19 cellular contexts compared by ENCODE assay signal in the genomic region with DNA sequence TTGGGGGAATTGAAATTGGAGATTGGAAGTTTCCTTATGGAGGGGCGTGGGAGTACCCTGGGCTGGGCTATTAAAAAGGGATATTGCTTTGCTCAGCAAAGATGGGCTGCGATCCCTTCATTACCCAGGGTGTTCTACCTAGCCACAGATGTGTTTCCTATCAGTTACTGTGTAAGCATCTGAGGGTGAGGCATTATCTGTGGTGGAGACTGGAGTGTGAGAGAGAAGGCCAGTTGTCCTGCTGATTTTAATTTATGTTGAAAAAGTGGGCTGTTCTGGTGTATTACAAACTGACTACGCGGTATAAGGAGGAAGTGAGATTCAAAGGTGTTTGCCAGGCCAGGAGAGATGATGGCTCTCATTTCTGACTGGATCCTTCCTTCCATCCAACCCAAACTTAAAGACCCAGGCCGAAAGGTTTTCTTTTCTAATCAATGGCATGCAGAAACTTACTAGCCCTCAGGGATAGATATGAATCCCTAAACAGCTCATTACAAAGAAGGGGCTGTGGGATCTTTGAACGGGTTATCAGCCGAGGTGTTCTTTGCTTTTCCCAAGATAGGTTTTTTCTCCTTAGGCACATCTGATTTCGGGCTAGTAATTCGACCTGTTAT. TPM values are rescaled to one million over a fixed set of nuclear protein-coding genes. Genes with fewer than 3 reads are reported as not detected.
A peak's percentile ranks its signal among the peaks of the same experiment; 100 is the strongest.
DNase-seq lines count a peak whose midpoint lies in the region; ATAC-seq and TF ChIP-seq lines count a peak whose summit lies in the region.
"Had no signal": no experiment of that assay in that cellular context is flagged by ENCODE, and none has a peak within 500 bp of the region (broad histone marks: within the 10 kb centered on the region; RNA-seq: fewer than 3 reads in every experiment).

No MANE protein-coding gene starts in this region.

- DNase-seq in Caco-2 = no peak
- no peak for DNase-seq in PC-3
- no peak for DNase-seq in endothelial cell (ENCODE audit: low spot score)
- no peak for DNase-seq in neural progenitor cell (ENCODE audit: low spot score)
- no peak for DNase-seq in spleen
- DNase-seq: activated CD4-positive, alpha-beta T cell treated with anti-CD3 and anti-CD28 coated beads for 36 hours; activated effector memory CD4-positive, alpha-beta T cell treated with Interleukin-2 at 50 U/mL for 16 hours; foreskin melanocyte; left ventricle myocardium superior; MM.1S; NCI-H446; SHP77 treated with DMSO at 0.1 percent for 48 hours; upper lobe of left lung had no signal

- H3K79me2 ChIP-seq in PC-3 (ENCODE audit: low read length) (peaks cover 92% of the 10 kb centered on the region), neural progenitor cell (ENCODE audit: low read depth) (peaks cover 100% of the 10 kb centered on the region)

- H3K27ac ChIP-seq in PC-3 (ENCODE audit: low read length) (peak overlapping the region; percentile 92), neural progenitor cell (peak overlapping the region; percentile 77), spleen (no peak overlapping the region)
- H3K27ac ChIP-seq: C4-2B had no signal

- H4K20me1 ChIP-seq in PC-3 (ENCODE audit: low read length) (0 out of 2 replicates have a peak, but pooled peaks cover 9% of the 10 kb centered on the region), neural progenitor cell (ENCODE audit: low read depth) (peaks cover 67% of the 10 kb centered on the region)

- H2AFZ ChIP-seq in PC-3 (ENCODE audit: low read length) (no peak overlapping the region), neural progenitor cell (replicated peaks) (no peak overlapping the region)

- peaks cover 65% of the 10 kb centered on the region for H3K4me1 Mint-ChIP-seq in Caco-2 (ENCODE audit: low read depth, unreplicated experiment)
- peaks cover 80% of the 10 kb centered on the region for H3K4me1 Mint-ChIP-seq in endothelial cell (ENCODE audit: unreplicated experiment)
- peaks cover 86% of the 10 kb centered on the region for H3K4me1 Mint-ChIP-seq in neural progenitor cell

- no peaks in the 10 kb centered on the region for H3K9me2 ChIP-seq in PC-3 (replicated peaks; ENCODE audit: low read length)

- peaks cover 72% of the 10 kb centered on the region for H3K36me3 Mint-ChIP-seq in Caco-2 (ENCODE audit: insufficient read depth, unreplicated experiment)
- H3K36me3 Mint-ChIP-seq in endothelial cell (ENCODE audit: low read depth, unreplicated experiment) = peaks cover 13% of the 10 kb centered on the region
- H3K36me3 Mint-ChIP-seq in neural progenitor cell = peaks cover 5% of the 10 kb centered on the region

- POLR2A ChIA-PET in Caco-2 (lab: Charles Lee) (interaction anchor here (0.6 kb wide), 1 partner anchor 596 kb away, joined by 3 read pairs; no protein-coding TSS in a partner anchor), PC-3 (lab: Charles Lee; ENCODE audit: unreplicated experiment) (no interaction called here)

- TF ChIP-seq CTCF in Caco-2 (IDR thresholded peaks at IDR 0.05; ENCODE audit: insufficient read depth in 1 of 2, low read depth in 1 of 2, low read length in 1 of 2, severe bottlenecking in 1 of 2, unreplicated experiment in 1 of 2) (no peak), PC-3 (conservative IDR thresholded peaks at IDR 0.05; ENCODE audit: low read depth, low read length) (no peak), endothelial cell (IDR thresholded peaks at IDR 0.05; ENCODE audit: unreplicated experiment) (no peak), neural progenitor cell (IDR thresholded peaks at IDR 0.05) (no peak), spleen (IDR thresholded peaks at IDR 0.05 in 8 of 11, conservative IDR thresholded peaks at IDR 0.05 in 3 of 11) (no peak)

- peak overlapping the region; percentile 98 for H3K4me2 ChIP-seq in PC-3 (ENCODE audit: low read length)
- H3K4me2 ChIP-seq in neural progenitor cell = peak overlapping the region; percentile 94

- H3K4me1 ChIP-seq in Caco-2 = peaks cover 65% of the 10 kb centered on the region
- H3K4me1 ChIP-seq in PC-3 (ENCODE audit: insufficient read depth, low read length) = peaks cover 58% of the 10 kb centered on the region
- peaks cover 91% of the 10 kb centered on the region for H3K4me1 ChIP-seq in neural progenitor cell
- peaks cover 0 to 83% (median 35%) of the 10 kb centered on the region in 6 donors for H3K4me1 ChIP-seq in spleen

- CTCF ChIA-PET in Caco-2 (lab: Charles Lee) = no interaction called here
- CTCF ChIA-PET in PC-3 (lab: Charles Lee) = interaction anchor here (0.6 kb wide), 1 partner anchor 9 kb away, joined by 4 read pairs; no protein-coding TSS in a partner anchor

- no peak for TF ChIP-seq POLR2A in spleen (IDR thresholded peaks at IDR 0.05)

- H3K27ac Mint-ChIP-seq in Caco-2 (ENCODE audit: unreplicated experiment) = peak overlapping the region; percentile 56
- peak overlapping the region; percentile 16 for H3K27ac Mint-ChIP-seq in endothelial cell (ENCODE audit: unreplicated experiment)
- peak overlapping the region; percentile 73 for H3K27ac Mint-ChIP-seq in neural progenitor cell
- H3K27ac Mint-ChIP-seq: activated CD4-positive, alpha-beta T cell treated with anti-CD3 and anti-CD28 coated beads for 36 hours had no signal

- H3K9me3 ChIP-seq in Caco-2 (no peaks in the 10 kb centered on the region), PC-3 (ENCODE audit: low read length) (no peaks in the 10 kb centered on the region), neural progenitor cell (ENCODE audit: low read depth) (no peaks in the 10 kb centered on the region), spleen (no peaks in the 10 kb centered on the region)
- H3K9me3 ChIP-seq: HAP-1, upper lobe of left lung had no signal

- H3K4me3 Mint-ChIP-seq in Caco-2 (ENCODE audit: unreplicated experiment) = peak overlapping the region; percentile 7
- H3K4me3 Mint-ChIP-seq in endothelial cell (ENCODE audit: unreplicated experiment) = peak overlapping the region; percentile 9
- H3K4me3 Mint-ChIP-seq in neural progenitor cell = peak overlapping the region; percentile 76
- H3K4me3 Mint-ChIP-seq: activated CD4-positive, alpha-beta T cell treated with anti-CD3 and anti-CD28 coated beads for 36 hours; central memory CD8-positive, alpha-beta T cell had no signal

- no peak for ATAC-seq in PC-3
- no peak for ATAC-seq in GM19324 (IDR thresholded peaks at IDR 0.05; ENCODE audit: low FRiP score, unreplicated experiment)
- no peak for ATAC-seq in HG03097 (IDR thresholded peaks at IDR 0.05; ENCODE audit: low FRiP score, unreplicated experiment)
- ATAC-seq in GM18873 (IDR thresholded peaks at IDR 0.05; ENCODE audit: low FRiP score, unreplicated experiment) = no peak
- ATAC-seq: activated CD4-positive, alpha-beta T cell treated with anti-CD3 and anti-CD28 coated beads for 36 hours; left ventricle myocardium superior had no signal

- H3K27me3 Mint-ChIP-seq in Caco-2 (ENCODE audit: insufficient read depth, unreplicated experiment) (no peaks in the 10 kb centered on the region), endothelial cell (ENCODE audit: unreplicated experiment) (peaks cover 3% of the 10 kb centered on the region), neural progenitor cell (ENCODE audit: insufficient read depth, low read depth) (peaks cover 2% of the 10 kb centered on the region)
- H3K27me3 Mint-ChIP-seq: central memory CD8-positive, alpha-beta T cell had no signal

- H3F3A ChIP-seq in PC-3 (ENCODE audit: low read length, unreplicated experiment) = no peaks in the 10 kb centered on the region
- peaks cover 67% of the 10 kb centered on the region for H3F3A ChIP-seq in neural progenitor cell (ENCODE audit: low read depth)

- H3K27me3 ChIP-seq in Caco-2 (replicated peaks; ENCODE audit: control insufficient read depth, insufficient read depth, low read length) (no peaks in the 10 kb centered on the region), PC-3 (ENCODE audit: low read length) (no peaks in the 10 kb centered on the region), neural progenitor cell (no peaks in the 10 kb centered on the region), spleen (replicated peaks in 1 of 7) (peaks cover 0 to 40% (median 7%) of the 10 kb centered on the region in 7 donors)
- H3K27me3 ChIP-seq: upper lobe of left lung had no signal

- H3K9me3 Mint-ChIP-seq in Caco-2 (ENCODE audit: unreplicated experiment) (no peaks in the 10 kb centered on the region), endothelial cell (ENCODE audit: unreplicated experiment) (no peaks in the 10 kb centered on the region), neural progenitor cell (no peaks in the 10 kb centered on the region)
- H3K9me3 Mint-ChIP-seq: central memory CD8-positive, alpha-beta T cell had no signal

- intact Hi-C loops in Caco-2 (cut with micrococcal nuclease; ENCODE audit: unreplicated experiment) = no loop called here
- intact Hi-C loops in PC-3 (cut with micrococcal nuclease) = loop anchor here (2.0 to 10.0 kb wide), 4 partner anchors 115 to 427 kb away; no protein-coding TSS in a partner anchor
- intact Hi-C loops in spleen (cut with DNase I; ENCODE audit: low total_unique reads) = no loop called here

- BruUV-seq in Caco-2 (replicated peaks; lab: Mats Ljungman, UMichigan) (no TSS peak), PC-3 (replicated peaks; lab: Mats Ljungman, UMichigan) (no TSS peak)

- H3K4me3 ChIP-seq in Caco-2 (ENCODE audit: low read depth, low read length) (no peak overlapping the region), PC-3 (ENCODE audit: low read length) (peak overlapping the region; percentile 50; the same call in 1 of the 2 replicates), neural progenitor cell (peak overlapping the region; percentile 25), spleen (no peak overlapping the region)
- H3K4me3 ChIP-seq: HAP-1, upper lobe of left lung had no signal

- WGBS in spleen, 5 donors = 83 to 88% (median 85%) methylated on average over 9 of the region's 9 CpGs

- H3K9ac ChIP-seq in PC-3 (ENCODE audit: low read length) = no peak overlapping the region
- no peak overlapping the region for H3K9ac ChIP-seq in neural progenitor cell

- H3K36me3 ChIP-seq in Caco-2 (ENCODE audit: control insufficient read depth, insufficient read depth, low read length) (peaks cover 2% of the 10 kb centered on the region; the same call in 1 of the 2 replicates), PC-3 (ENCODE audit: low read depth, low read length) (peaks cover 21% of the 10 kb centered on the region), neural progenitor cell (no peaks in the 10 kb centered on the region), spleen (no peaks in the 10 kb centered on the region)
- H3K36me3 ChIP-seq: HAP-1 had no signal

RNA-seq across cellular contexts. Expression of a gene that starts 7.6 kb away (rescaled TPM):
- total RNA-seq in Caco-2 (2022) (45.4 and 50.9 TPM in 2 replicates), PC-3 (2014; rRNA removed) (14.3 and 16.1 TPM in 2 replicates), endothelial cell (ENCODE audit: unreplicated experiment) (49.3 TPM), neural progenitor cell (ENCODE audit: low replicate concordance) (11.0 and 12.3 TPM in 2 replicates), spleen (10 to 100 TPM; 19.5 to 85.6 (median 40.1) TPM)
- 10 to 100 TPM in 1 of 3 donors, 1 to 10 TPM in 2; 4.6 to 11.4 (median 6.0) TPM for polyA plus RNA-seq in spleen

Comparison
In these comparisons a context has a peak if more than half of its experiments do, and no peak if none do; other contexts are left out.
1. H3K4me3 ChIP-seq: peak in PC-3 (single experiment) and neural progenitor cell (single experiment); none in Caco-2 (single experiment) and spleen (0 of 8).
2. H3K27ac Mint-ChIP-seq: peak in every context shown above with its lines; median percentile 73 in neural progenitor cell; 56 in Caco-2; 16 in endothelial cell.
3. H3K4me3 Mint-ChIP-seq: peak in every context shown above with its lines; median percentile 76 in neural progenitor cell; 9 in endothelial cell; 7 in Caco-2.
4. H3K27ac ChIP-seq: peak in PC-3 (single experiment) and neural progenitor cell (single experiment); none in spleen (0 of 8).